ENCODE assay signal across 20 cellular contexts in the genomic region with DNA sequence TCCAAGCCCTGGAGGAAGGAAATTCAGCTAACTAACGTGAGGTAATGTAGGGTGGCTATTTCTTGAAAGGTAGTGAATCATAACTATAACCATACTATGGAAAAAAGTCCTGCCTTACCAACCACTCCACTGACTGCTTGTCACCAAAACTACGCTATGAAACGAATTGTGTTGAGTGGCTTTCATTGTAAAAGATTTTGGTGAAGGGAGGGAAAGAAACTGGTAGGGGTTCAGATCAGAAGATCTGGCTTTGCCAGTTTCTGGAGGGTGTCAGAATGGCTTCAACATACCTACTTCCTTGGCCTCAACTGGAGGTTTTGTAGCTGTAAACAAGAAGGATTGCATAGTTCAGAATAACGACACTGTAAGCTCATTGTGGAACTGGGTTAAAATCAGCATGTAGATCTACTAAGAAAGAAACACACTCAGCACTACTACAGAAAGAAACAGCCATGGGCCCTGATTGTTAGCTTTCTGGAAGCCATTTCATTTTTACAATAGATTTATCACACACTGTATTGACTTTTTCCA. TPM values are rescaled to one million over a fixed set of nuclear protein-coding genes. Genes with fewer than 3 reads are reported as not detected.
DNase-seq lines count a peak whose midpoint lies in the region; ATAC-seq and TF ChIP-seq lines count a peak whose summit lies in the region.
"Had no signal": no experiment of that assay in that cellular context is flagged by ENCODE, and none has a peak within 500 bp of the region (broad histone marks: within the 10 kb centered on the region; RNA-seq: fewer than 3 reads in every experiment).

No MANE protein-coding gene starts in this region.

- CTCF ChIA-PET in CD4-positive, alpha-beta memory T cell (lab: Charles Lee; ENCODE audit: partially characterized antibody): interaction anchor here (0.7 to 4.5 kb wide), 7 partner anchors 13 to 350 kb away, joined by 3 to 44 read pairs (median 5); no protein-coding TSS in a partner anchor
- CTCF ChIA-PET in activated CD8-positive, alpha-beta T cell treated with anti-CD3 and anti-CD28 coated beads for 36 hours (lab: Charles Lee): interaction anchor here (0.7 to 5.5 kb wide), 6 partner anchors 12 to 350 kb away, joined by 3 to 43 read pairs (median 6); no protein-coding TSS in a partner anchor

- H3K9me3 Mint-ChIP-seq in CD4-positive, alpha-beta memory T cell: peaks cover 0 to under 1% (median 0%) of the 10 kb centered on the region in 8 donors
- H3K9me3 Mint-ChIP-seq in activated CD8-positive, alpha-beta T cell treated with anti-CD3 and anti-CD28 coated beads for 36 hours: no peaks in the 10 kb centered on the region
- no peaks in the 10 kb centered on the region for H3K9me3 Mint-ChIP-seq in natural killer cell

- H3K4me3 Mint-ChIP-seq in CD4-positive, alpha-beta memory T cell: peak overlapping the region in 5 of 8 donors; percentile 9 to 96 (median 89)
- H3K4me3 Mint-ChIP-seq in activated CD8-positive, alpha-beta T cell treated with anti-CD3 and anti-CD28 coated beads for 36 hours: peak overlapping the region; percentile 28
- peak overlapping the region; percentile 98 for H3K4me3 Mint-ChIP-seq in natural killer cell

- no peak overlapping the region for H3K4me3 ChIP-seq in CD4-positive, alpha-beta memory T cell (ENCODE audit: low read length in 2 of 2)
- peak overlapping the region; percentile 3; the same call in 1 of the 2 replicates for H3K4me3 ChIP-seq in Jurkat, Clone E6-1 (ENCODE audit: low read length)
- H3K4me3 ChIP-seq in upper lobe of right lung: no peak overlapping the region
- H3K4me3 ChIP-seq: gastroesophageal sphincter, K562, ovary, suprapubic skin had no signal

- intact Hi-C loops in CD4-positive, alpha-beta memory T cell (cut with micrococcal nuclease): loop anchor here (5.0 kb wide), 3 partner anchors 333 to 473 kb away; partner anchors contain the start of genes ITPRID2 and UBE2E3
- intact Hi-C loops in activated CD8-positive, alpha-beta T cell treated with anti-CD3 and anti-CD28 coated beads for 36 hours (cut with micrococcal nuclease): loop anchor here (5.0 kb wide), 2 partner anchors 328 to 473 kb away; partner anchors contain the start of gene UBE2E3
- intact Hi-C loops in natural killer cell (cut with micrococcal nuclease) (loop anchor here (5.0 kb wide), 1 partner anchor 293 kb away; no protein-coding TSS in a partner anchor), upper lobe of right lung (cut with DNase I) (no loop called here)

- H3K27me3 ChIP-seq in CD4-positive, alpha-beta memory T cell (ENCODE audit: insufficient read depth, low read length): no peaks in the 10 kb centered on the region
- H3K27me3 ChIP-seq in upper lobe of right lung: peaks cover 13% of the 10 kb centered on the region
- H3K27me3 ChIP-seq: brain microvascular endothelial cell, ovary had no signal

- H3K4me1 Mint-ChIP-seq in CD4-positive, alpha-beta memory T cell: peaks cover 23 to 52% (median 34%) of the 10 kb centered on the region in 4 donors
- H3K4me1 Mint-ChIP-seq in activated CD8-positive, alpha-beta T cell treated with anti-CD3 and anti-CD28 coated beads for 36 hours (ENCODE audit: low read depth): peaks cover 32% of the 10 kb centered on the region
- peaks cover 44 to 52% of the 10 kb centered on the region in 2 donors for H3K4me1 Mint-ChIP-seq in natural killer cell

- no peak for ATAC-seq in activated CD8-positive, alpha-beta T cell treated with anti-CD3 and anti-CD28 coated beads for 36 hours
- ATAC-seq in natural killer cell (no peak), upper lobe of right lung (no peak)
- ATAC-seq: gastroesophageal sphincter, K562, left lobe of liver had no signal

- H3K9me3 ChIP-seq in CD4-positive, alpha-beta memory T cell (ENCODE audit: control insufficient read depth in 1 of 2, low read length in 2 of 2): no peaks in the 10 kb centered on the region
- H3K9me3 ChIP-seq in upper lobe of right lung: no peaks in the 10 kb centered on the region
- H3K9me3 ChIP-seq: gastroesophageal sphincter, ovary, suprapubic skin had no signal

- DNase-seq in CD4-positive, alpha-beta memory T cell: no peak
- no peak for DNase-seq in Jurkat, Clone E6-1 (ENCODE audit: low read depth, low spot score)
- DNase-seq in activated CD8-positive, alpha-beta T cell treated with anti-CD3 and anti-CD28 coated beads for 36 hours: no peak
- DNase-seq in natural killer cell (no peak), upper lobe of right lung (no peak)
- no peak for DNase-seq in stimulated activated CD4-positive, alpha-beta T cell treated with anti-CD3 and anti-CD28 coated beads, Interleukin-4, amount 100 ng/mL, for 1 hour
- DNase-seq in stimulated activated CD4-positive, alpha-beta T cell treated with anti-CD3 and anti-CD28 coated beads, Interleukin-12 subunit alpha, Interleukin-12 subunit beta, amount 100 ng/mL, for 4 hours: no peak
- DNase-seq: brain microvascular endothelial cell; H7; NCI-H1105 treated with DMSO at 0.1 percent for 48 hours; NCI-H2171; NCI-H774; ovary; RPMI8226; stimulated activated CD4-positive, alpha-beta T cell treated with anti-CD3 and anti-CD28 coated beads, Interleukin-2, amount 100 ng/mL, for 24 hours had no signal

- no peak for TF ChIP-seq CTCF in activated CD8-positive, alpha-beta T cell treated with anti-CD3 and anti-CD28 coated beads for 36 hours (IDR thresholded peaks at IDR 0.05)
- no peak for TF ChIP-seq CTCF in natural killer cell (IDR thresholded peaks at IDR 0.05)
- no peak for TF ChIP-seq CTCF in upper lobe of right lung (IDR thresholded peaks at IDR 0.05)

- no peak overlapping the region for H3K27ac ChIP-seq in CD4-positive, alpha-beta memory T cell (ENCODE audit: low read depth, low read length)
- no peak overlapping the region for H3K27ac ChIP-seq in upper lobe of right lung
- H3K27ac ChIP-seq: brain microvascular endothelial cell, epithelial cell of prostate, gastroesophageal sphincter, ovary, suprapubic skin had no signal

- POLR2A ChIA-PET in CD4-positive, alpha-beta memory T cell (lab: Charles Lee; ENCODE audit: partially characterized antibody): interaction anchor here (1.0 to 11.3 kb wide), 10 partner anchors 14 to 349 kb away, joined by 3 to 374 read pairs (median 36); no protein-coding TSS in a partner anchor
- POLR2A ChIA-PET in activated CD8-positive, alpha-beta T cell treated with anti-CD3 and anti-CD28 coated beads for 36 hours (lab: Charles Lee): interaction anchor here (0.6 to 1.7 kb wide), 5 partner anchors 10 to 350 kb away, joined by 3 to 6 read pairs (median 3); no protein-coding TSS in a partner anchor

- H3K36me3 ChIP-seq in CD4-positive, alpha-beta memory T cell (ENCODE audit: insufficient read depth, low read length): no peaks in the 10 kb centered on the region
- H3K36me3 ChIP-seq in upper lobe of right lung: no peaks in the 10 kb centered on the region
- H3K36me3 ChIP-seq: brain microvascular endothelial cell, gastroesophageal sphincter, ovary, suprapubic skin had no signal

- peaks cover 29% of the 10 kb centered on the region for H3K4me1 ChIP-seq in CD4-positive, alpha-beta memory T cell (ENCODE audit: insufficient read depth, low read length)
- peaks cover 18% of the 10 kb centered on the region for H3K4me1 ChIP-seq in upper lobe of right lung

- no peaks in the 10 kb centered on the region for H3K27me3 Mint-ChIP-seq in CD4-positive, alpha-beta memory T cell
- H3K27me3 Mint-ChIP-seq in activated CD8-positive, alpha-beta T cell treated with anti-CD3 and anti-CD28 coated beads for 36 hours: no peaks in the 10 kb centered on the region
- no peaks in the 10 kb centered on the region for H3K27me3 Mint-ChIP-seq in natural killer cell (ENCODE audit: low read depth in 2 of 2)

- H3K36me3 Mint-ChIP-seq in CD4-positive, alpha-beta memory T cell: peaks cover 22 to 24% of the 10 kb centered on the region in 2 donors
- peaks cover 18% of the 10 kb centered on the region for H3K36me3 Mint-ChIP-seq in activated CD8-positive, alpha-beta T cell treated with anti-CD3 and anti-CD28 coated beads for 36 hours (ENCODE audit: low read depth)
- no peaks in the 10 kb centered on the region for H3K36me3 Mint-ChIP-seq in natural killer cell

- peak overlapping the region; percentile 38 to 98 (median 87) for H3K27ac Mint-ChIP-seq in CD4-positive, alpha-beta memory T cell
- peak overlapping the region; percentile 93 for H3K27ac Mint-ChIP-seq in activated CD8-positive, alpha-beta T cell treated with anti-CD3 and anti-CD28 coated beads for 36 hours
- peak overlapping the region; percentile 79 to 84 for H3K27ac Mint-ChIP-seq in natural killer cell

RNA-seq across cellular contexts. Expression of gene ITGA4, which starts 2.1 kb away (rescaled TPM):
- total RNA-seq in CD4-positive, alpha-beta memory T cell: 100 to 1,000 TPM; 278 to 297 TPM
- 100 to 1,000 TPM; 219 to 256 TPM for polyA plus RNA-seq in CD4-positive, alpha-beta memory T cell
- 106 TPM for polyA plus RNA-seq in Jurkat, Clone E6-1 (2012; ENCODE audit: insufficient read depth, insufficient read length)
- total RNA-seq in activated CD8-positive, alpha-beta T cell treated with anti-CD3 and anti-CD28 coated beads for 36 hours: 10 to 100 TPM; 61.6 to 64.5 TPM
- total RNA-seq in natural killer cell (100 to 1,000 TPM; 178 to 235 (median 189) TPM), upper lobe of right lung (18.4 TPM)

Comparison
In these comparisons a context has a peak if more than half of its experiments do, and no peak if none do; other contexts are left out.
1. H3K4me3 Mint-ChIP-seq: peak in every context shown above with its lines; median percentile 98 in natural killer cell; 89 in CD4-positive, alpha-beta memory T cell; 28 in activated CD8-positive, alpha-beta T cell treated with anti-CD3 and anti-CD28 coated beads for 36 hours.